In the genomic region with DNA sequence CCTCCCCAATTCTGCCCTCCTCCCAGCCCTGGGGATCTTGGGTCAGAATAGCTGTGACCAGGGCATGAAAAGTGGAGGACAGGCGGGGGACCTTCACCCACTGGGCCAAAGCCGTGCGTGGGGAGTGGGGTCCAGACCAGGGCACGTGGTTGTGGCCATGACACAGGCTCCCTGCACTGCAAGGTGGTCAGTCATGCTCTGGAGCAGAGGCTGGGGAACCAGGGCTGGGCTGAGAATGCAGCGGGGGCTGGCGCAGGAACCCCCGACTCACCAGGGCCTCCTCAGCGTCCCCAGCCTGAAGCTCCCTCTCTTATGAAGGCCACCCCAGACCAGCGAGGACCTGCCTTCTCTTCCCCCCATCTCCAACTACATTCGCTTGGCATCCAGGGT, we compare ENCODE assay signal across 12 cellular contexts. TPM values are rescaled to one million over a fixed set of nuclear protein-coding genes. Genes with fewer than 3 reads are reported as not detected.
A peak's percentile ranks its signal among the peaks of the same experiment; 100 is the strongest.
DNase-seq lines count a peak whose midpoint lies in the region; ATAC-seq and TF ChIP-seq lines count a peak whose summit lies in the region.
"Had no signal": no experiment of that assay in that cellular context is flagged by ENCODE, and none has a peak within 500 bp of the region (broad histone marks: within the 10 kb centered on the region; RNA-seq: fewer than 3 reads in every experiment).

No MANE protein-coding gene starts in this region.

- TF ChIP-seq CTCF in activated B cell treated with CpG ODN at 0.5 μM for 24 hours (IDR thresholded peaks at IDR 0.05) (no peak), mesothelial cell of epicardium (IDR thresholded peaks at IDR 0.05; ENCODE audit: unreplicated experiment) (no peak), vagina (IDR thresholded peaks at IDR 0.05) (no peak), OCI-LY7 (conservative IDR thresholded peaks at IDR 0.05; ENCODE audit: low read length) (no peak), brain microvascular endothelial cell (IDR thresholded peaks at IDR 0.05; ENCODE audit: low read depth, low read length, missing control alignments) (no peak)

- no peaks in the 10 kb centered on the region for H3K79me2 ChIP-seq in OCI-LY7 (ENCODE audit: insufficient read depth, low read depth, low read length)

- H3K9me2 ChIP-seq in OCI-LY7 (ENCODE audit: insufficient read depth, low read length): no peaks in the 10 kb centered on the region

- in situ Hi-C loops in brain microvascular endothelial cell (cut with HindIII; ENCODE audit: low pct_ligation_motif_present, low sequenced_read_pairs): no loop called here

- no peaks in the 10 kb centered on the region; the same call in 1 of the 2 replicates for H4K20me1 ChIP-seq in OCI-LY7 (ENCODE audit: insufficient read depth, low read length)

- no peaks in the 10 kb centered on the region for H3K36me3 ChIP-seq in vagina
- peaks cover under 1% of the 10 kb centered on the region for H3K36me3 ChIP-seq in OCI-LY7 (ENCODE audit: insufficient read depth, low read length)
- H3K36me3 ChIP-seq in brain microvascular endothelial cell (replicated peaks): peaks cover 4% of the 10 kb centered on the region

- CTCF ChIA-PET in activated B cell treated with CpG ODN at 0.5 μM for 24 hours (lab: Charles Lee) (no interaction called here), OCI-LY7 (lab: Charles Lee; ENCODE audit: unreplicated experiment) (interaction anchor here (1.3 kb wide), 1 partner anchor 8 kb away, joined by 5 read pairs; no protein-coding TSS in a partner anchor)

- no peak overlapping the region for H3K27ac Mint-ChIP-seq in stimulated activated naive CD8-positive, alpha-beta T cell treated with anti-CD3 and anti-CD28 coated beads, Interleukin-15, Interleukin-2, amounts not matched to agents 100 ng/mL and 50 ng/mL, for 24 hours
- H3K27ac Mint-ChIP-seq in activated B cell treated with CpG ODN at 0.5 μM for 24 hours: no peak overlapping the region
- no peak overlapping the region for H3K27ac Mint-ChIP-seq in mesothelial cell of epicardium

- H3K9me3 ChIP-seq in vagina (no peaks in the 10 kb centered on the region), OCI-LY7 (ENCODE audit: low read length) (no peaks in the 10 kb centered on the region)

- no peak overlapping the region for H3K4me2 ChIP-seq in OCI-LY7 (ENCODE audit: low read length)

- peaks cover 2% of the 10 kb centered on the region for H3K36me3 Mint-ChIP-seq in stimulated activated naive CD8-positive, alpha-beta T cell treated with anti-CD3 and anti-CD28 coated beads, Interleukin-15, Interleukin-2, amounts not matched to agents 100 ng/mL and 50 ng/mL, for 24 hours (ENCODE audit: low read depth)
- H3K36me3 Mint-ChIP-seq in activated B cell treated with CpG ODN at 0.5 μM for 24 hours (ENCODE audit: low read depth): no peaks in the 10 kb centered on the region
- no peaks in the 10 kb centered on the region for H3K36me3 Mint-ChIP-seq in mesothelial cell of epicardium

- no peak overlapping the region for H2AFZ ChIP-seq in OCI-LY7 (ENCODE audit: low read length)

- ATAC-seq in stimulated activated naive CD8-positive, alpha-beta T cell treated with anti-CD3 and anti-CD28 coated beads, Interleukin-15, Interleukin-2, amounts not matched to agents 100 U/mL and 50 U/mL, for 24 hours: no peak
- ATAC-seq in activated B cell treated with CpG ODN at 0.5 μM for 24 hours (ENCODE audit: low read depth): no peak

- peaks cover 28% of the 10 kb centered on the region for H3K4me1 Mint-ChIP-seq in stimulated activated naive CD8-positive, alpha-beta T cell treated with anti-CD3 and anti-CD28 coated beads, Interleukin-15, Interleukin-2, amounts not matched to agents 100 ng/mL and 50 ng/mL, for 24 hours (ENCODE audit: low read depth)
- peaks cover 13% of the 10 kb centered on the region for H3K4me1 Mint-ChIP-seq in activated B cell treated with CpG ODN at 0.5 μM for 24 hours
- H3K4me1 Mint-ChIP-seq in mesothelial cell of epicardium: peaks cover 12% of the 10 kb centered on the region

- no peak for DNase-seq in stimulated activated naive CD8-positive, alpha-beta T cell treated with anti-CD3 and anti-CD28 coated beads, Interleukin-15, Interleukin-2, amounts not matched to agents 100 U/mL and 50 U/mL, for 24 hours
- DNase-seq in activated B cell treated with CpG ODN at 0.5 μM for 24 hours (no peak), mesothelial cell of epicardium (ENCODE audit: low spot score in 2 of 2, unreplicated experiment in 2 of 2) (no peak), vagina (ENCODE audit: extremely low spot score in 2 of 2) (no peak), OCI-LY7 (ENCODE audit: low spot score) (no peak), GOT3 (lab: John Stamatoyannopoulos, UW) (no peak), brain microvascular endothelial cell (no peak)
- DNase-seq: MM.1S; NCI-H345; stimulated activated CD4-positive, alpha-beta T cell treated with anti-CD3 and anti-CD28 coated beads, Interleukin-4, amount 100 ng/mL, for 24 hours had no signal

- peak overlapping the region; percentile 13 to 71 for H3K4me3 ChIP-seq in vagina
- H3K4me3 ChIP-seq in OCI-LY7 (ENCODE audit: low read depth, low read length, poor library complexity, severe bottlenecking): no peak overlapping the region
- no peak overlapping the region for H3K4me3 ChIP-seq in brain microvascular endothelial cell (ENCODE audit: low read depth, low read length)

- peak overlapping the region; percentile 81 for H3K27ac ChIP-seq in vagina
- H3K27ac ChIP-seq in OCI-LY7 (ENCODE audit: low read depth, low read length, poor library complexity, severe bottlenecking): no peak overlapping the region
- no peak overlapping the region for H3K27ac ChIP-seq in brain microvascular endothelial cell
- H3K27ac ChIP-seq: HL-60 had no signal

- no TSS peak for BruUV-seq in OCI-LY7 (replicated peaks; lab: Mats Ljungman, UMichigan)

- intact Hi-C loops in activated B cell treated with CpG ODN at 0.5 μM for 24 hours (cut with micrococcal nuclease): no loop called here
- intact Hi-C loops in vagina (cut with DNase I): loop anchor here (5.0 kb wide), 1 partner anchor 39 kb away; a partner anchor contains a TSS
- intact Hi-C loops in OCI-LY7 (cut with micrococcal nuclease; ENCODE audit: unreplicated experiment): loop anchor here (5.0 kb wide), 1 partner anchor 116 kb away; no protein-coding TSS in a partner anchor

- POLR2A ChIA-PET in activated B cell treated with CpG ODN at 0.5 μM for 24 hours (lab: Charles Lee): no interaction called here
- POLR2A ChIA-PET in OCI-LY7 (lab: Charles Lee): interaction anchor here (1.0 kb wide), 1 partner anchor 26 kb away, joined by 3 read pairs; no protein-coding TSS in a partner anchor

- H3K27me3 ChIP-seq in vagina (no peaks in the 10 kb centered on the region), brain microvascular endothelial cell (replicated peaks) (no peaks in the 10 kb centered on the region)

- H3K9me3 Mint-ChIP-seq in stimulated activated naive CD8-positive, alpha-beta T cell treated with anti-CD3 and anti-CD28 coated beads, Interleukin-15, Interleukin-2, amounts not matched to agents 100 ng/mL and 50 ng/mL, for 24 hours: no peaks in the 10 kb centered on the region
- H3K9me3 Mint-ChIP-seq in activated B cell treated with CpG ODN at 0.5 μM for 24 hours (no peaks in the 10 kb centered on the region), mesothelial cell of epicardium (no peaks in the 10 kb centered on the region)

- H3K4me1 ChIP-seq in vagina (peaks cover 55% of the 10 kb centered on the region), OCI-LY7 (ENCODE audit: insufficient read depth, low read length, poor library complexity, severe bottlenecking) (peaks cover 12% of the 10 kb centered on the region)

- no peaks in the 10 kb centered on the region for H3K27me3 Mint-ChIP-seq in stimulated activated naive CD8-positive, alpha-beta T cell treated with anti-CD3 and anti-CD28 coated beads, Interleukin-15, Interleukin-2, amounts not matched to agents 100 ng/mL and 50 ng/mL, for 24 hours
- no peaks in the 10 kb centered on the region for H3K27me3 Mint-ChIP-seq in activated B cell treated with CpG ODN at 0.5 μM for 24 hours
- H3K27me3 Mint-ChIP-seq in mesothelial cell of epicardium (ENCODE audit: low read depth): no peaks in the 10 kb centered on the region

- peak overlapping the region; percentile 7 for H3K4me3 Mint-ChIP-seq in stimulated activated naive CD8-positive, alpha-beta T cell treated with anti-CD3 and anti-CD28 coated beads, Interleukin-15, Interleukin-2, amounts not matched to agents 100 ng/mL and 50 ng/mL, for 24 hours
- peak overlapping the region; percentile 44 for H3K4me3 Mint-ChIP-seq in activated B cell treated with CpG ODN at 0.5 μM for 24 hours
- H3K4me3 Mint-ChIP-seq in mesothelial cell of epicardium: peak overlapping the region; percentile 44

- TF ChIP-seq POLR2A in vagina (IDR thresholded peaks at IDR 0.05): no peak

RNA-seq across cellular contexts. Expression of a gene that starts 2.7 kb away (rescaled TPM):
- 29.3 and 30.7 TPM in 2 replicates for total RNA-seq in activated B cell treated with CpG ODN at 0.5 μM for 24 hours
- total RNA-seq in mesothelial cell of epicardium: 54.5 to 58.5 TPM (median 54.7 TPM) in 3 replicates
- total RNA-seq in vagina: 72.4 TPM
- 41.7 and 47.1 TPM in 2 replicates for total RNA-seq in OCI-LY7 (2014; rRNA removed; shearing (Covaris generic))
- 27.8 and 30.7 TPM in 2 replicates for total RNA-seq in OCI-LY7 (2022)

RNA-seq across cellular contexts. Expression of a gene that starts 11.9 kb away (rescaled TPM):
- total RNA-seq in activated B cell treated with CpG ODN at 0.5 μM for 24 hours (0.07 and 0.16 TPM in 2 replicates), mesothelial cell of epicardium (157 to 163 TPM (median 161 TPM) in 3 replicates), vagina (136 TPM), OCI-LY7 (2022) (not detected in 2 replicates)
- total RNA-seq in OCI-LY7 (2014; rRNA removed; shearing (Covaris generic)): not detected in 2 replicates

RNA-seq across cellular contexts. Expression of a gene that starts 15.4 kb away (rescaled TPM):
- 2.5 and 2.7 TPM in 2 replicates for total RNA-seq in activated B cell treated with CpG ODN at 0.5 μM for 24 hours
- total RNA-seq in mesothelial cell of epicardium: 0.98 to 1.0 TPM (median 1.00 TPM) in 3 replicates
- total RNA-seq in vagina: 0.74 TPM
- total RNA-seq in OCI-LY7 (2014; rRNA removed; shearing (Covaris generic)): 0.41 and 1.1 TPM in 2 replicates
- total RNA-seq in OCI-LY7 (2022): 0.99 and 1.2 TPM in 2 replicates

RNA-seq across cellular contexts. Expression of a gene that starts 21.9 kb away (rescaled TPM):
- 13.8 and 15.3 TPM in 2 replicates for total RNA-seq in activated B cell treated with CpG ODN at 0.5 μM for 24 hours
- 17.8 to 19.3 TPM (median 18.5 TPM) in 3 replicates for total RNA-seq in mesothelial cell of epicardium
- 20.9 TPM for total RNA-seq in vagina
- total RNA-seq in OCI-LY7 (2014; rRNA removed; shearing (Covaris generic)): 16.6 and 18.5 TPM in 2 replicates
- 20.3 and 20.6 TPM in 2 replicates for total RNA-seq in OCI-LY7 (2022)

RNA-seq across cellular contexts. Expression of a gene that starts 22.0 kb away (rescaled TPM):
- total RNA-seq in activated B cell treated with CpG ODN at 0.5 μM for 24 hours (131 and 151 TPM in 2 replicates), mesothelial cell of epicardium (163 to 165 TPM (median 165 TPM) in 3 replicates), vagina (142 TPM), OCI-LY7 (2022) (146 and 162 TPM in 2 replicates)
- total RNA-seq in OCI-LY7 (2014; rRNA removed; shearing (Covaris generic)): 128 and 142 TPM in 2 replicates

Comparison
In these comparisons a context has a peak if more than half of its experiments do, and no peak if none do; other contexts are left out.
1. H3K4me3 ChIP-seq: peak in vagina (2 of 2); none in OCI-LY7 (single experiment) and brain microvascular endothelial cell (single experiment).
2. RNA of a gene that starts 11.9 kb away (total RNA-seq): 157 to 163 TPM in mesothelial cell of epicardium and 136 TPM in vagina (single experiment); 0.07 to 0.16 TPM in activated B cell treated with CpG ODN at 0.5 μM for 24 hours and not detected in OCI-LY7; every median in the first group is over 100 times any median in the second.
3. Peak in every context shown above with its lines, with median percentiles within 50 percentile points of each other: H3K4me3 Mint-ChIP-seq.